In the genomic region with DNA sequence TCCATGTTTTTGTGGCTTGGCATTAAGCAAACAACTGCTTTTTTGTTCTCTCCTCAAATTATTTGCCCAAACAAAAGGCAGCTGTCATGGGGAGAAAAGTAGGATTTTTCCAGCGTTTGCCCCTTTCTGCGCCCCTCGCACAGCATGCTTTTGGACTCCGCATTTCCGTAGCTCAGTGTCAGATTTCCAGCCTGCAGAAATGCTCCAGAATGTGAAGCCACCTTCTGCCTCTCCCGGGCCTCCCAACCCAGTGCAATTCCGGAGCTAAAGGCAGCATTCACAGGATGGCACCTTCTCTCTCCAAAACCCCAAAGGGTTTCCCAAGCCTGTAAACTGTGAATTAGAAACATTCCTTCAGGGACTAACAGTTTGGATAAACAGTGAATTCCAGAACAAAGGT, we compare ENCODE assay signal across 18 cellular contexts.
"Had no signal": no experiment of that assay in that cellular context is flagged by ENCODE, and none has a peak within 500 bp of the region (broad histone marks: within the 10 kb centered on the region; RNA-seq: fewer than 3 reads in every experiment).

No MANE protein-coding gene starts in this region.

- H3K4me3 ChIP-seq: esophagus squamous epithelium, heart right ventricle, prostate gland, spleen, transverse colon had no signal

- ATAC-seq: foreskin keratinocyte; heart right ventricle; sciatic nerve; stimulated activated memory B cell treated with anti-CD40 and anti-IgM and Interleukin-4, amounts not matched to agents 10 μg/mL and 1 μg/mL and 100 μg/mL, for 72 hours had no signal

- H3K4me3 Mint-ChIP-seq: activated CD4-positive, alpha-beta memory T cell treated with anti-CD3 and anti-CD28 coated beads, Interleukin-2, amount 10 ng/mL, durations not matched to agents 7 days and 5 days; activated naive CD8-positive, alpha-beta T cell treated with anti-CD3 and anti-CD28 coated beads for 36 hours; mesothelial cell of epicardium; stimulated activated memory B cell treated with anti-CD40 and anti-IgM and Interleukin-4, amounts not matched to agents 10 μg/mL and 1 μg/mL and 100 μg/mL, for 72 hours had no signal

- H3K36me3 ChIP-seq: esophagus squamous epithelium, heart right ventricle, prostate gland, spleen, transverse colon had no signal

- H3K4me1 Mint-ChIP-seq: activated CD4-positive, alpha-beta memory T cell treated with anti-CD3 and anti-CD28 coated beads, Interleukin-2, amount 10 ng/mL, durations not matched to agents 7 days and 5 days; activated naive CD8-positive, alpha-beta T cell treated with anti-CD3 and anti-CD28 coated beads for 36 hours; stimulated activated memory B cell treated with anti-CD40 and anti-IgM and Interleukin-4, amounts not matched to agents 10 μg/mL and 1 μg/mL and 100 μg/mL, for 72 hours had no signal

- H3K4me1 ChIP-seq: foreskin keratinocyte, prostate gland had no signal

- H3K9me3 ChIP-seq: esophagus squamous epithelium, prostate gland, spleen, transverse colon had no signal

- H3K27me3 Mint-ChIP-seq: activated CD4-positive, alpha-beta memory T cell treated with anti-CD3 and anti-CD28 coated beads, Interleukin-2, amount 10 ng/mL, durations not matched to agents 7 days and 5 days; activated naive CD8-positive, alpha-beta T cell treated with anti-CD3 and anti-CD28 coated beads for 36 hours; stimulated activated memory B cell treated with anti-CD40 and anti-IgM and Interleukin-4, amounts not matched to agents 10 μg/mL and 1 μg/mL and 100 μg/mL, for 72 hours had no signal

- H3K27me3 ChIP-seq: esophagus squamous epithelium, foreskin keratinocyte, heart right ventricle, transverse colon had no signal

- H3K36me3 Mint-ChIP-seq: activated naive CD8-positive, alpha-beta T cell treated with anti-CD3 and anti-CD28 coated beads for 36 hours; mesothelial cell of epicardium; stimulated activated memory B cell treated with anti-CD40 and anti-IgM and Interleukin-4, amounts not matched to agents 10 μg/mL and 1 μg/mL and 100 μg/mL, for 72 hours had no signal

- FAIRE-seq: bronchial epithelial cell, kidney had no signal

- H3K27ac ChIP-seq: esophagus squamous epithelium, foreskin keratinocyte, heart right ventricle, prostate gland, spleen, transverse colon had no signal

- H3K27ac Mint-ChIP-seq: activated CD4-positive, alpha-beta memory T cell treated with anti-CD3 and anti-CD28 coated beads, Interleukin-2, amount 10 ng/mL, durations not matched to agents 7 days and 5 days; activated naive CD8-positive, alpha-beta T cell treated with anti-CD3 and anti-CD28 coated beads for 36 hours; mesothelial cell of epicardium; stimulated activated memory B cell treated with anti-CD40 and anti-IgM and Interleukin-4, amounts not matched to agents 10 μg/mL and 1 μg/mL and 100 μg/mL, for 72 hours had no signal

- DNase-seq: activated CD4-positive, alpha-beta memory T cell treated with anti-CD3 and anti-CD28 coated beads, Interleukin-2, amount 10 ng/mL, durations not matched to agents 7 days and 5 days; activated gamma-delta T cell treated with Interleukin-2 at 50 U/mL for 16 hours; activated naive CD8-positive, alpha-beta T cell treated with anti-CD3 and anti-CD28 coated beads for 36 hours; activated T-cell treated with anti-CD3 and anti-CD28 coated beads, Interleukin-2, amount 50 U/mL, for 48 hours; esophagus squamous epithelium; foreskin keratinocyte; heart right ventricle; kidney; nucleus accumbens; spleen; stimulated activated CD4-positive, alpha-beta T cell treated with anti-CD3 and anti-CD28 coated beads, Interleukin-1b, Interleukin-23, amount 100 ng/mL, for 48 hours; T-helper 9 cell; transverse colon had no signal

- H3K9me3 Mint-ChIP-seq: activated CD4-positive, alpha-beta memory T cell treated with anti-CD3 and anti-CD28 coated beads, Interleukin-2, amount 10 ng/mL, durations not matched to agents 7 days and 5 days; activated naive CD8-positive, alpha-beta T cell treated with anti-CD3 and anti-CD28 coated beads for 36 hours; mesothelial cell of epicardium; stimulated activated memory B cell treated with anti-CD40 and anti-IgM and Interleukin-4, amounts not matched to agents 10 μg/mL and 1 μg/mL and 100 μg/mL, for 72 hours had no signal
